8 cellular contexts compared by ENCODE assay signal in the genomic region with DNA sequence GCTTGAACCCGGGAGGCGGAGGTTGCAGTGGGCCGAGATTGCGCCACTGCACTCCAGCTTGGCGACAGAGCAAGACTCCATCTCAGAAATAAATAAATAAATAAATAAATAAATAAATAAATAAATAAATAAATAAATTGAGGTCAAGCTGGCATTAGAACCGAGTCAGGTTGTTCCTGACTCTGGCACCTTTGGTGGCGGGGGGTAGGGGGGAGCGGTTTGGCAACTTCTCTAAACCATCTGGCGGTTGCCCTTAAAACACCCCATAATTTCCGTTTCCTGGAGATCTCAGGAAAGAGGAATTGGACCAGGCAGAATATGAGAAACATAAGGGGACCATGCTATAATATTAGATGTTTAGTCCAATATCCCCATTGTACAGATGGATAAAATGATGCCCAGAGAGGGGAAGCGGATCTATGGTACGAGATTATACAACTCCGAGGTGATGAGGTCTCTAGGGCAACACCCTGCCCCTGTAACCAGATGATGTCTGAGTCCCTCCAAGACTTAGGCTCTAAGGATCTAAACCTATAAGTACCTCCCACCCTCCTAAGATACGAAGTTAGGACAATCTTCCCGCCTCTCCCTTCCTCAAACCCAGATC. TPM values are rescaled to one million over a fixed set of nuclear protein-coding genes. Genes with fewer than 3 reads are reported as not detected.
DNase-seq lines count a peak whose midpoint lies in the region; ATAC-seq and TF ChIP-seq lines count a peak whose summit lies in the region.

No MANE protein-coding gene starts in this region.

- no peak for TF ChIP-seq CTCF in activated B cell treated with CpG ODN at 0.5 μM for 24 hours (IDR thresholded peaks at IDR 0.05)

- DNase-seq in activated T-cell treated with anti-CD3 and anti-CD28 coated beads, Interleukin-2, amount 50 U/mL, for 72 hours, result no peak
- DNase-seq in activated T-cell treated with anti-CD3 and anti-CD28 coated beads for 4 hours (no peak), activated B cell treated with CpG ODN at 0.5 μM for 24 hours (no peak), AG20443 (ENCODE audit: low spot score) (no peak), GM19240 (ENCODE audit: insufficient read length, low spot score) (no peak)

- no peaks in the 10 kb centered on the region for H3K27me3 Mint-ChIP-seq in activated T-cell treated with anti-CD3 and anti-CD28 coated beads, Interleukin-2, amount 50 U/mL, for 72 hours (ENCODE audit: low read depth)
- H3K27me3 Mint-ChIP-seq in activated B cell treated with CpG ODN at 0.5 μM for 24 hours, result no peaks in the 10 kb centered on the region

- peaks cover 0 to 3% of the 10 kb centered on the region in 2 donors for H3K36me3 Mint-ChIP-seq in activated T-cell treated with anti-CD3 and anti-CD28 coated beads, Interleukin-2, amount 50 U/mL, for 72 hours (ENCODE audit: insufficient read depth in 2 of 2)
- H3K36me3 Mint-ChIP-seq in activated B cell treated with CpG ODN at 0.5 μM for 24 hours (ENCODE audit: low read depth), result peaks cover 24% of the 10 kb centered on the region

- H3K4me3 Mint-ChIP-seq in activated T-cell treated with anti-CD3 and anti-CD28 coated beads, Interleukin-2, amount 50 U/mL, for 72 hours, result peak overlapping the region; percentile 86 to 97
- H3K4me3 Mint-ChIP-seq in activated B cell treated with CpG ODN at 0.5 μM for 24 hours, result peak overlapping the region; percentile 92

- POLR2A ChIA-PET in activated B cell treated with CpG ODN at 0.5 μM for 24 hours (lab: Charles Lee), result interaction anchor here (0.7 kb wide), 2 partner anchors 10 to 22 kb away, joined by 4 read pairs; no protein-coding TSS in a partner anchor

- H3K4me1 ChIP-seq in stomach smooth muscle (ENCODE audit: control insufficient read depth, insufficient read depth, low read length), result peaks cover 16% of the 10 kb centered on the region

- ATAC-seq in activated T-cell treated with anti-CD3 and anti-CD28 coated beads, Interleukin-2, amount 50 U/mL, for 72 hours (replicated peaks in 1 of 2), result no peak
- no peak for ATAC-seq in activated B cell treated with CpG ODN at 0.5 μM for 24 hours (ENCODE audit: low read depth)
- no peak for ATAC-seq in HG03045 (IDR thresholded peaks at IDR 0.05; ENCODE audit: unreplicated experiment)

- peak overlapping the region; percentile 84 for H3K27ac Mint-ChIP-seq in activated T-cell treated with anti-CD3 and anti-CD28 coated beads, Interleukin-2, amount 50 U/mL, for 72 hours
- peak overlapping the region; percentile 91 for H3K27ac Mint-ChIP-seq in activated B cell treated with CpG ODN at 0.5 μM for 24 hours

- no peaks in the 10 kb centered on the region for H3K9me3 Mint-ChIP-seq in activated T-cell treated with anti-CD3 and anti-CD28 coated beads, Interleukin-2, amount 50 U/mL, for 72 hours
- H3K9me3 Mint-ChIP-seq in activated B cell treated with CpG ODN at 0.5 μM for 24 hours, result no peaks in the 10 kb centered on the region

- H3K27ac ChIP-seq in stomach smooth muscle (ENCODE audit: low read length), result peak overlapping the region; percentile 58

- H3K27me3 ChIP-seq in stomach smooth muscle (ENCODE audit: control insufficient read depth in 1 of 2, insufficient read depth in 2 of 2, low read length in 2 of 2), result no peaks in the 10 kb centered on the region

- intact Hi-C loops in activated B cell treated with CpG ODN at 0.5 μM for 24 hours (cut with micrococcal nuclease), result loop anchor here (1.0 to 5.0 kb wide), 10 partner anchors 14 to 647 kb away; a partner anchor contains a TSS

- CTCF ChIA-PET in activated B cell treated with CpG ODN at 0.5 μM for 24 hours (lab: Charles Lee), result interaction anchor here (0.9 to 1.7 kb wide), 5 partner anchors 13 to 404 kb away, joined by 3 to 8 read pairs (median 3); no protein-coding TSS in a partner anchor

- peak overlapping the region; percentile 67 to 80 for H3K9ac ChIP-seq in stomach smooth muscle (ENCODE audit: low read length in 2 of 2)

- H3K4me1 Mint-ChIP-seq in activated T-cell treated with anti-CD3 and anti-CD28 coated beads, Interleukin-2, amount 50 U/mL, for 72 hours (ENCODE audit: low read depth), result peaks cover 35% of the 10 kb centered on the region
- H3K4me1 Mint-ChIP-seq in activated B cell treated with CpG ODN at 0.5 μM for 24 hours, result peaks cover 36% of the 10 kb centered on the region

- no peaks in the 10 kb centered on the region for H3K9me3 ChIP-seq in stomach smooth muscle (ENCODE audit: control insufficient read depth in 2 of 2, low read length in 2 of 2)

- H3K36me3 ChIP-seq in stomach smooth muscle (ENCODE audit: control insufficient read depth in 2 of 2, insufficient read depth in 2 of 2, low read length in 2 of 2), result peaks cover 12 to 16% of the 10 kb centered on the region in 2 donors

- H3K4me3 ChIP-seq in iPS-11a (ENCODE audit: low read depth, low read length) (peak overlapping the region; percentile 85), stomach smooth muscle (ENCODE audit: low read length in 2 of 2) (peak overlapping the region; percentile 94 to 98)

RNA-seq across cellular contexts. Expression of a gene that starts 0.8 kb away (rescaled TPM):
- 10 to 100 TPM; 22.0 to 30.1 TPM for total RNA-seq in activated T-cell treated with anti-CD3 and anti-CD28 coated beads, Interleukin-2, amount 50 U/mL, for 72 hours
- total RNA-seq in activated B cell treated with CpG ODN at 0.5 μM for 24 hours, result 25.7 and 28.8 TPM in 2 replicates
